ENCODE assay signal across 24 cellular contexts in genomic region chr5:108398964-108399363, GRCh38. TPM values are rescaled to one million over a fixed set of nuclear protein-coding genes. Genes with fewer than 3 reads are reported as not detected.
A peak's percentile ranks its signal among the peaks of the same experiment; 100 is the strongest.
DNase-seq lines count a peak whose midpoint lies in the region; ATAC-seq and TF ChIP-seq lines count a peak whose summit lies in the region.
"Had no signal": no experiment of that assay in that cellular context is flagged by ENCODE, and none has a peak within 500 bp of the region (broad histone marks: within the 10 kb centered on the region; RNA-seq: fewer than 3 reads in every experiment).

No MANE protein-coding gene starts in this region.

- no peak for ATAC-seq in activated CD8-positive, alpha-beta T cell treated with anti-CD3 and anti-CD28 coated beads for 36 hours
- ATAC-seq in activated CD8-positive, alpha-beta T cell treated with anti-CD3 and anti-CD28 coated beads, Interleukin-2, amount 10 ng/mL, durations not matched to agents 7 days and 5 days = no peak
- ATAC-seq in GM21381 (IDR thresholded peaks at IDR 0.05; ENCODE audit: unreplicated experiment) = no peak
- ATAC-seq in sciatic nerve = no peak
- ATAC-seq in HG02571 (IDR thresholded peaks at IDR 0.05; ENCODE audit: unreplicated experiment) = no peak
- ATAC-seq: CD8-positive, alpha-beta T cell; Panc1; SK-N-SH treated with all-trans-retinoic acid at 6 μM for 48 hours had no signal

- no peak for TF ChIP-seq POLR2A in thyroid gland (IDR thresholded peaks at IDR 0.05)

- no peaks in the 10 kb centered on the region for H3K4me1 Mint-ChIP-seq in activated CD8-positive, alpha-beta T cell treated with anti-CD3 and anti-CD28 coated beads for 36 hours (ENCODE audit: low read depth)
- H3K4me1 Mint-ChIP-seq in activated CD8-positive, alpha-beta T cell treated with anti-CD3 and anti-CD28 coated beads, Interleukin-2, amount 10 ng/mL, durations not matched to agents 7 days and 5 days (ENCODE audit: low read depth) = no peaks in the 10 kb centered on the region

- no peak overlapping the region for H3K27ac ChIP-seq in thyroid gland

- H3K4me3 ChIP-seq in thyroid gland (replicated peaks in 1 of 3) = no peak overlapping the region

- CTCF ChIA-PET in activated CD8-positive, alpha-beta T cell treated with anti-CD3 and anti-CD28 coated beads for 36 hours (lab: Charles Lee) = no interaction called here
- CTCF ChIA-PET in activated CD8-positive, alpha-beta T cell treated with anti-CD3 and anti-CD28 coated beads, Interleukin-2, amount 10 ng/mL, durations not matched to agents 7 days and 5 days (lab: Charles Lee) = no interaction called here

- no peaks in the 10 kb centered on the region for H3K27me3 ChIP-seq in thyroid gland

- H3K27ac Mint-ChIP-seq in activated CD8-positive, alpha-beta T cell treated with anti-CD3 and anti-CD28 coated beads for 36 hours = no peak overlapping the region
- H3K27ac Mint-ChIP-seq in activated CD8-positive, alpha-beta T cell treated with anti-CD3 and anti-CD28 coated beads, Interleukin-2, amount 10 ng/mL, durations not matched to agents 7 days and 5 days = no peak overlapping the region
- H3K27ac Mint-ChIP-seq: CD8-positive, alpha-beta T cell had no signal

- DNase-seq in activated CD8-positive, alpha-beta T cell treated with anti-CD3 and anti-CD28 coated beads for 36 hours = peak; percentile 12
- DNase-seq in activated CD8-positive, alpha-beta T cell treated with anti-CD3 and anti-CD28 coated beads, Interleukin-2, amount 10 ng/mL, durations not matched to agents 7 days and 5 days = no peak
- DNase-seq in M059J (ENCODE audit: low read depth) = peak; percentile 11
- DNase-seq in amniotic epithelial cell (ENCODE audit: low read depth) = peak; percentile 29
- peak; percentile 17 to 18 for DNase-seq in thyroid gland
- DNase-seq in sciatic nerve (ENCODE audit: low spot score) = no peak
- DNase-seq: AML-193; C1 segment of cervical spinal cord; Calu3; CD8-positive, alpha-beta T cell; DMS53; EL; KG1; MV-4-11; NCI-H1105 treated with DMSO at 0.1 percent for 48 hours; NCI-H187; NCI-H2107; NCI-H446 treated with DMSO at 0.1 percent for 48 hours; NCI-H526 treated with DMSO at 0.1 percent for 48 hours; SIG-M5 had no signal

- H3K9me3 ChIP-seq in thyroid gland = no peaks in the 10 kb centered on the region

- no peaks in the 10 kb centered on the region for H3K4me1 ChIP-seq in thyroid gland

- H3K4me3 Mint-ChIP-seq in activated CD8-positive, alpha-beta T cell treated with anti-CD3 and anti-CD28 coated beads for 36 hours = no peak overlapping the region
- no peak overlapping the region for H3K4me3 Mint-ChIP-seq in activated CD8-positive, alpha-beta T cell treated with anti-CD3 and anti-CD28 coated beads, Interleukin-2, amount 10 ng/mL, durations not matched to agents 7 days and 5 days
- H3K4me3 Mint-ChIP-seq: CD8-positive, alpha-beta T cell had no signal

- TF ChIP-seq CTCF in activated CD8-positive, alpha-beta T cell treated with anti-CD3 and anti-CD28 coated beads for 36 hours (IDR thresholded peaks at IDR 0.05) = no peak
- no peak for TF ChIP-seq CTCF in thyroid gland (IDR thresholded peaks at IDR 0.05)

- POLR2A ChIA-PET in activated CD8-positive, alpha-beta T cell treated with anti-CD3 and anti-CD28 coated beads for 36 hours (lab: Charles Lee) = interaction anchor here (0.5 kb wide), 1 partner anchor 242 kb away, joined by 3 read pairs; no protein-coding TSS in a partner anchor
- POLR2A ChIA-PET in activated CD8-positive, alpha-beta T cell treated with anti-CD3 and anti-CD28 coated beads, Interleukin-2, amount 10 ng/mL, durations not matched to agents 7 days and 5 days (lab: Charles Lee) = no interaction called here

- intact Hi-C loops in activated CD8-positive, alpha-beta T cell treated with anti-CD3 and anti-CD28 coated beads for 36 hours (cut with micrococcal nuclease) = no loop called here
- intact Hi-C loops in thyroid gland (cut with DNase I) (no loop called here), sciatic nerve (cut with DNase I) (no loop called here)

- peaks cover 7% of the 10 kb centered on the region for H3K9me3 Mint-ChIP-seq in activated CD8-positive, alpha-beta T cell treated with anti-CD3 and anti-CD28 coated beads for 36 hours
- H3K9me3 Mint-ChIP-seq in activated CD8-positive, alpha-beta T cell treated with anti-CD3 and anti-CD28 coated beads, Interleukin-2, amount 10 ng/mL, durations not matched to agents 7 days and 5 days (ENCODE audit: insufficient read depth) = no peaks in the 10 kb centered on the region

- 31 to 55% methylated on average over 6 of the region's 6 CpGs for WGBS in thyroid gland, 2 donors

- H3K36me3 Mint-ChIP-seq in activated CD8-positive, alpha-beta T cell treated with anti-CD3 and anti-CD28 coated beads for 36 hours (ENCODE audit: low read depth) = no peaks in the 10 kb centered on the region
- no peaks in the 10 kb centered on the region for H3K36me3 Mint-ChIP-seq in activated CD8-positive, alpha-beta T cell treated with anti-CD3 and anti-CD28 coated beads, Interleukin-2, amount 10 ng/mL, durations not matched to agents 7 days and 5 days (ENCODE audit: low read depth)
- H3K36me3 Mint-ChIP-seq: CD8-positive, alpha-beta T cell had no signal

- peaks cover 22% of the 10 kb centered on the region for H3K27me3 Mint-ChIP-seq in activated CD8-positive, alpha-beta T cell treated with anti-CD3 and anti-CD28 coated beads for 36 hours
- H3K27me3 Mint-ChIP-seq in activated CD8-positive, alpha-beta T cell treated with anti-CD3 and anti-CD28 coated beads, Interleukin-2, amount 10 ng/mL, durations not matched to agents 7 days and 5 days (ENCODE audit: low read depth) = peaks cover 5% of the 10 kb centered on the region

- H3K36me3 ChIP-seq in thyroid gland = no peaks in the 10 kb centered on the region

RNA-seq across cellular contexts. Expression of gene FBXL17, which starts 17.1 kb away (rescaled TPM):
- 1 to 10 TPM; 3.0 to 5.3 TPM for total RNA-seq in activated CD8-positive, alpha-beta T cell treated with anti-CD3 and anti-CD28 coated beads for 36 hours
- total RNA-seq in activated CD8-positive, alpha-beta T cell treated with anti-CD3 and anti-CD28 coated beads, Interleukin-2, amount 10 ng/mL, durations not matched to agents 7 days and 5 days = 1 to 10 TPM; 6.6 to 9.4 TPM
- 9.2 and 15.9 TPM in 2 replicates for total RNA-seq in M059J (2014; rRNA removed; shearing (Covaris generic))
- total RNA-seq in thyroid gland (10 to 100 TPM; 37.6 to 77.7 (median 55.6) TPM), sciatic nerve (25.5 TPM)

Comparison
In these comparisons a context has a peak if more than half of its experiments do, and no peak if none do; other contexts are left out.
1. DNase-seq: peak in activated CD8-positive, alpha-beta T cell treated with anti-CD3 and anti-CD28 coated beads for 36 hours (single experiment), M059J (single experiment), amniotic epithelial cell (single experiment) and thyroid gland (2 of 2); none in activated CD8-positive, alpha-beta T cell treated with anti-CD3 and anti-CD28 coated beads, Interleukin-2, amount 10 ng/mL, durations not matched to agents 7 days and 5 days (single experiment) and sciatic nerve (single experiment).